Comparison of ENCODE assay signal across 2 cellular contexts in the genomic region with DNA sequence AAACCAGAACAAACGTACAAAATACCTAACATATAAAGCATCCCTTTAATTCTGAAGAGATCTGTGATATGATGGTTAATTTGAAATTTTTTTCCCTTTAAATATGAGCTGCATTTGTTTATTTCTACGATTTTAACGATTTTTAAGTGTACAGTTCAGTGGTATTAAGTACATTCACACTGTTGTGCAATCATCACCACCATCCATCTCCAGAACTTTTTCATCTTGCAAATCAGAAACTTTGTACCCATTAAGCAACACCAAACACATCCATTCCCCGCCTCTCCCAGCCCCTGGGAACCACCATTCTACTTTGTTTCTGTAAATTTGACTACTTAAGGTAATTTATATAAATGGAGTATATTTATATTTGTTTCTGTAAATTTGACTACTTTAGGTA.
TF ChIP-seq lines count a peak whose summit lies in the region.

No MANE protein-coding gene starts in this region.

TF ChIP-seq in WTC11, 78 proteins besides CTCF, POLR2A, EP300 and RAD21:
- TF ChIP-seq SP1 (CRISPR knock-in tag; conservative IDR thresholded peaks at IDR 0.05) (no peak), ZNF396 (CRISPR knock-in tag; IDR thresholded peaks at IDR 0.05; ENCODE audit: borderline replicate concordance) (no peak), E2F1 (CRISPR knock-in tag; IDR thresholded peaks at IDR 0.05) (no peak), TCF7 (CRISPR knock-in tag; IDR thresholded peaks at IDR 0.05; ENCODE audit: low read depth) (no peak), FOXP1 (CRISPR knock-in tag; IDR thresholded peaks at IDR 0.05; ENCODE audit: borderline replicate concordance) (no peak), ZNF232 (CRISPR knock-in tag; IDR thresholded peaks at IDR 0.05) (no peak), GABPB1 (CRISPR knock-in tag; IDR thresholded peaks at IDR 0.05) (0 out of 2 replicates have a peak, but pooled peaks have one; percentile 32)
- TF ChIP-seq, protein P1, sequence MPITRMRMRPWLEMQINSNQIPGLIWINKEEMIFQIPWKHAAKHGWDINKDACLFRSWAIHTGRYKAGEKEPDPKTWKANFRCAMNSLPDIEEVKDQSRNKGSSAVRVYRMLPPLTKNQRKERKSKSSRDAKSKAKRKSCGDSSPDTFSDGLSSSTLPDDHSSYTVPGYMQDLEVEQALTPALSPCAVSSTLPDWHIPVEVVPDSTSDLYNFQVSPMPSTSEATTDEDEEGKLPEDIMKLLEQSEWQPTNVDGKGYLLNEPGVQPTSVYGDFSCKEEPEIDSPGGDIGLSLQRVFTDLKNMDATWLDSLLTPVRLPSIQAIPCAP (CRISPR knock-in tag; IDR thresholded peaks at IDR 0.05) = no peak
TF ChIP-seq in WTC11: peak in this region for 1.

TF ChIP-seq in HepG2, 621 proteins besides CTCF, POLR2A, EP300 and RAD21 (continues in another document):
- TF ChIP-seq, protein P2, sequence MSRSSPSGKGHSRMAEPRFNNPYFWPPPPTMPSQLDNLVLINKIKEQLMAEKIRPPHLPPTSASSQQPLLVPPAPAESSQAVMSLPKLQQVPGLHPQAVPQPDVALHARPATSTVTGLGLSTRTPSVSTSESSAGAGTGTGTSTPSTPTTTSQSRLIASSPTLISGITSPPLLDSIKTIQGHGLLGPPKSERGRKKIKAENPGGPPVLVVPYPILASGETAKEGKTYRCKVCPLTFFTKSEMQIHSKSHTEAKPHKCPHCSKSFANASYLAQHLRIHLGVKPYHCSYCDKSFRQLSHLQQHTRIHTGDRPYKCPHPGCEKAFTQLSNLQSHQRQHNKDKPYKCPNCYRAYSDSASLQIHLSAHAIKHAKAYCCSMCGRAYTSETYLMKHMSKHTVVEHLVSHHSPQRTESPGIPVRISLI (CRISPR knock-in tag; IDR thresholded peaks at IDR 0.05; ENCODE audit: borderline replicate concordance) = peak; percentile 41; the same call in 1 of the 2 replicates
- TF ChIP-seq E2F1 (CRISPR knock-in tag; IDR thresholded peaks at IDR 0.05) (no peak), RXRB (CRISPR knock-in tag; IDR thresholded peaks at IDR 0.05; ENCODE audit: borderline replicate concordance) (peak; percentile 60; the same call in 1 of the 2 replicates), AFF4 (CRISPR knock-in tag; IDR thresholded peaks at IDR 0.05) (no peak), FOXP4 (CRISPR knock-in tag; IDR thresholded peaks at IDR 0.05) (peak; percentile 84), ZNF329 (CRISPR knock-in tag; IDR thresholded peaks at IDR 0.05; ENCODE audit: low read depth) (no peak), ZNF629 (CRISPR knock-in tag; conservative IDR thresholded peaks at IDR 0.05) (peak; percentile 67), SOX13 (IDR thresholded peaks at IDR 0.05) (no peak), SOX13 (CRISPR knock-in tag; conservative IDR thresholded peaks at IDR 0.05 in 1 of 2, IDR thresholded peaks at IDR 0.05 in 1 of 2) (peak in 1 of 2 experiments; percentile 57; a peak in 1 of 4 replicates), ETV6 (CRISPR knock-in tag; conservative IDR thresholded peaks at IDR 0.05) (no peak), MIER2 (CRISPR knock-in tag; IDR thresholded peaks at IDR 0.05) (no peak), FOXJ3 (CRISPR knock-in tag; IDR thresholded peaks at IDR 0.05; ENCODE audit: borderline replicate concordance) (peak; percentile 28; the same call in 1 of the 2 replicates), THAP11 (CRISPR knock-in tag; IDR thresholded peaks at IDR 0.05) (peak; percentile 61), NCOR1 (IDR thresholded peaks at IDR 0.05; ENCODE audit: borderline replicate concordance, low read length) (peak; percentile 72; the same call in 1 of the 2 replicates), SMC3 (IDR thresholded peaks at IDR 0.05; ENCODE audit: low read length) (peak; percentile 14; the same call in 1 of the 2 replicates), MIER3 (CRISPR knock-in tag; IDR thresholded peaks at IDR 0.05; ENCODE audit: borderline replicate concordance) (no peak), KAT8 (CRISPR knock-in tag; IDR thresholded peaks at IDR 0.05) (peak; percentile 49), SIX1 (CRISPR knock-in tag; IDR thresholded peaks at IDR 0.05; ENCODE audit: borderline replicate concordance) (peak; percentile 32; the same call in 1 of the 2 replicates), KDM1A (CRISPR knock-in tag; IDR thresholded peaks at IDR 0.05) (no peak), SOX6 (IDR thresholded peaks at IDR 0.05) (no peak), SOX6 (CRISPR knock-in tag; IDR thresholded peaks at IDR 0.05) (peak; percentile 50; the same call in 1 of the 2 replicates), HOXA3 (CRISPR knock-in tag; IDR thresholded peaks at IDR 0.05) (no peak), ZNF331 (CRISPR knock-in tag; IDR thresholded peaks at IDR 0.05) (peak; percentile 65; the same call in 1 of the 2 replicates), ZNF777 (CRISPR knock-in tag; IDR thresholded peaks at IDR 0.05) (no peak), U2AF1 (optimal IDR thresholded peaks at IDR 0.05; ENCODE audit: low read depth, low read length) (no peak), RARA (CRISPR knock-in tag; IDR thresholded peaks at IDR 0.05) (0 out of 2 replicates have a peak, but pooled peaks have one; percentile 9), ZNF619 (CRISPR knock-in tag; IDR thresholded peaks at IDR 0.05) (no peak), HDAC6 (IDR thresholded peaks at IDR 0.05; ENCODE audit: low read depth, low read length) (no peak), NR2F6 (IDR thresholded peaks at IDR 0.05) (no peak), NR2F6 (CRISPR knock-in tag; IDR thresholded peaks at IDR 0.05) (peak; percentile 40; the same call in 1 of the 2 replicates)
- TF ChIP-seq, protein P3, sequence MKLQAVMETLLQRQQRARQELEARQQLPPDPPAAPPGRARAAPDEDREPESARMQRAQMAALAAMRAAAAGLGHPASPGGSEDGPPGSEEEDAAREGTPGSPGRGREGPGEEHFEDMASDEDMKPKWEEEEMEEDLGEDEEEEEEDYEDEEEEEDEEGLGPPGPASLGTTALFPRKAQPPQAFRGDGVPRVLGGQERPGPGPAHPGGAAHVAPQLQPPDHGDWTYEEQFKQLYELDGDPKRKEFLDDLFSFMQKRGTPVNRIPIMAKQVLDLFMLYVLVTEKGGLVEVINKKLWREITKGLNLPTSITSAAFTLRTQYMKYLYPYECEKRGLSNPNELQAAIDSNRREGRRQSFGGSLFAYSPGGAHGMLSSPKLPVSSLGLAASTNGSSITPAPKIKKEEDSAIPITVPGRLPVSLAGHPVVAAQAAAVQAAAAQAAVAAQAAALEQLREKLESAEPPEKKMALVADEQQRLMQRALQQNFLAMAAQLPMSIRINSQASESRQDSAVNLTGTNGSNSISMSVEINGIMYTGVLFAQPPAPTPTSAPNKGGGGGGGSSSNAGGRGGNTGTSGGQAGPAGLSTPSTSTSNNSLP (IDR thresholded peaks at IDR 0.05; ENCODE audit: low read depth, low read length) = peak; percentile 87
- TF ChIP-seq, protein P4, sequence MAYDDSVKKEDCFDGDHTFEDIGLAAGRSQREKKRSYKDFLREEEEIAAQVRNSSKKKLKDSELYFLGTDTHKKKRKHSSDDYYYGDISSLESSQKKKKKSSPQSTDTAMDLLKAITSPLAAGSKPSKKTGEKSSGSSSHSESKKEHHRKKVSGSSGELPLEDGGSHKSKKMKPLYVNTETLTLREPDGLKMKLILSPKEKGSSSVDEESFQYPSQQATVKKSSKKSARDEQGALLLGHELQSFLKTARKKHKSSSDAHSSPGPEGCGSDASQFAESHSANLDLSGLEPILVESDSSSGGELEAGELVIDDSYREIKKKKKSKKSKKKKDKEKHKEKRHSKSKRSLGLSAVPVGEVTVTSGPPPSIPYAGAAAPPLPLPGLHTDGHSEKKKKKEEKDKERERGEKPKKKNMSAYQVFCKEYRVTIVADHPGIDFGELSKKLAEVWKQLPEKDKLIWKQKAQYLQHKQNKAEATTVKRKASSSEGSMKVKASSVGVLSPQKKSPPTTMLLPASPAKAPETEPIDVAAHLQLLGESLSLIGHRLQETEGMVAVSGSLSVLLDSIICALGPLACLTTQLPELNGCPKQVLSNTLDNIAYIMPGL (CRISPR knock-in tag; IDR thresholded peaks at IDR 0.05; ENCODE audit: borderline replicate concordance in 1 of 2, low read depth in 1 of 2) = no peak
- TF ChIP-seq, protein P5, sequence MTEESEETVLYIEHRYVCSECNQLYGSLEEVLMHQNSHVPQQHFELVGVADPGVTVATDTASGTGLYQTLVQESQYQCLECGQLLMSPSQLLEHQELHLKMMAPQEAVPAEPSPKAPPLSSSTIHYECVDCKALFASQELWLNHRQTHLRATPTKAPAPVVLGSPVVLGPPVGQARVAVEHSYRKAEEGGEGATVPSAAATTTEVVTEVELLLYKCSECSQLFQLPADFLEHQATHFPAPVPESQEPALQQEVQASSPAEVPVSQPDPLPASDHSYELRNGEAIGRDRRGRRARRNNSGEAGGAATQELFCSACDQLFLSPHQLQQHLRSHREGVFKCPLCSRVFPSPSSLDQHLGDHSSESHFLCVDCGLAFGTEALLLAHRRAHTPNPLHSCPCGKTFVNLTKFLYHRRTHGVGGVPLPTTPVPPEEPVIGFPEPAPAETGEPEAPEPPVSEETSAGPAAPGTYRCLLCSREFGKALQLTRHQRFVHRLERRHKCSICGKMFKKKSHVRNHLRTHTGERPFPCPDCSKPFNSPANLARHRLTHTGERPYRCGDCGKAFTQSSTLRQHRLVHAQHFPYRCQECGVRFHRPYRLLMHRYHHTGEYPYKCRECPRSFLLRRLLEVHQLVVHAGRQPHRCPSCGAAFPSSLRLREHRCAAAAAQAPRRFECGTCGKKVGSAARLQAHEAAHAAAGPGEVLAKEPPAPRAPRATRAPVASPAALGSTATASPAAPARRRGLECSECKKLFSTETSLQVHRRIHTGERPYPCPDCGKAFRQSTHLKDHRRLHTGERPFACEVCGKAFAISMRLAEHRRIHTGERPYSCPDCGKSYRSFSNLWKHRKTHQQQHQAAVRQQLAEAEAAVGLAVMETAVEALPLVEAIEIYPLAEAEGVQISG (CRISPR knock-in tag; IDR thresholded peaks at IDR 0.05) = no peak
- TF ChIP-seq, protein P6, sequence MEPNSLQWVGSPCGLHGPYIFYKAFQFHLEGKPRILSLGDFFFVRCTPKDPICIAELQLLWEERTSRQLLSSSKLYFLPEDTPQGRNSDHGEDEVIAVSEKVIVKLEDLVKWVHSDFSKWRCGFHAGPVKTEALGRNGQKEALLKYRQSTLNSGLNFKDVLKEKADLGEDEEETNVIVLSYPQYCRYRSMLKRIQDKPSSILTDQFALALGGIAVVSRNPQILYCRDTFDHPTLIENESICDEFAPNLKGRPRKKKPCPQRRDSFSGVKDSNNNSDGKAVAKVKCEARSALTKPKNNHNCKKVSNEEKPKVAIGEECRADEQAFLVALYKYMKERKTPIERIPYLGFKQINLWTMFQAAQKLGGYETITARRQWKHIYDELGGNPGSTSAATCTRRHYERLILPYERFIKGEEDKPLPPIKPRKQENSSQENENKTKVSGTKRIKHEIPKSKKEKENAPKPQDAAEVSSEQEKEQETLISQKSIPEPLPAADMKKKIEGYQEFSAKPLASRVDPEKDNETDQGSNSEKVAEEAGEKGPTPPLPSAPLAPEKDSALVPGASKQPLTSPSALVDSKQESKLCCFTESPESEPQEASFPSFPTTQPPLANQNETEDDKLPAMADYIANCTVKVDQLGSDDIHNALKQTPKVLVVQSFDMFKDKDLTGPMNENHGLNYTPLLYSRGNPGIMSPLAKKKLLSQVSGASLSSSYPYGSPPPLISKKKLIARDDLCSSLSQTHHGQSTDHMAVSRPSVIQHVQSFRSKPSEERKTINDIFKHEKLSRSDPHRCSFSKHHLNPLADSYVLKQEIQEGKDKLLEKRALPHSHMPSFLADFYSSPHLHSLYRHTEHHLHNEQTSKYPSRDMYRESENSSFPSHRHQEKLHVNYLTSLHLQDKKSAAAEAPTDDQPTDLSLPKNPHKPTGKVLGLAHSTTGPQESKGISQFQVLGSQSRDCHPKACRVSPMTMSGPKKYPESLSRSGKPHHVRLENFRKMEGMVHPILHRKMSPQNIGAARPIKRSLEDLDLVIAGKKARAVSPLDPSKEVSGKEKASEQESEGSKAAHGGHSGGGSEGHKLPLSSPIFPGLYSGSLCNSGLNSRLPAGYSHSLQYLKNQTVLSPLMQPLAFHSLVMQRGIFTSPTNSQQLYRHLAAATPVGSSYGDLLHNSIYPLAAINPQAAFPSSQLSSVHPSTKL (CRISPR knock-in tag; IDR thresholded peaks at IDR 0.05) = peak; percentile 73
